Comparison of ENCODE assay signal across 15 cellular contexts in the genomic region with DNA sequence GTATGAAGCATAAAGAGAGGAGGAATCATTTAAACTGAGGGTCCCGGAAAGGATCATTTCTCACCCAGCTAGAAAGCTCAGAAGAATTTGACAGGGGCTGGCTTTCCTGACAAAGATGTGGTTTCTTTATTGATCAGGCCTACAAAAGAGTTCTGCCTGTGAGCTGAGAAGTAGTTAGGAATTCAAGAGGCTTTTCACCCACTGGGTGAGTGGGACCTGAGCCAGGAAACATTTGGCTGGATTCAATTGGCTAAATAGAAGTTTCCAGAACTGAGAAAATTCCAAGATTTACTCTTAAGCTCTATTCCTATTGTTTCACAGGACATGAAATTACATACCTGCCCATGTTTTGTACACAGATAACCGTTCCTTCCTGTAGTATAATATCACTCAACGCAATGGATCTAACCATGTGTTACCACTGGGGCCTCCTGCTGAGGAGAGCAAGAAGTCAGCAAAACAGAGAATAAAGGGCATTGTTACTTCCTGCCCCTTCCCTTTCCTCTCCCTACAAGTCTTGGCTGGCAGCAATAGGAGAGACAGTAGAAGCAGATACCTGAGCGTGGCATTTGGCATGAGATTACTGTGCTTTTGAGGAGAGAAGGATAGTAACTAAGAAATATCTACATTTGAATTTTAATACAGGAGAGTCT. TPM values are rescaled to one million over a fixed set of nuclear protein-coding genes. Genes with fewer than 3 reads are reported as not detected.
DNase-seq lines count a peak whose midpoint lies in the region; ATAC-seq, FAIRE-seq and TF ChIP-seq lines count a peak whose summit lies in the region.
"Had no signal": no experiment of that assay in that cellular context is flagged by ENCODE, and none has a peak within 500 bp of the region (broad histone marks: within the 10 kb centered on the region; RNA-seq: fewer than 3 reads in every experiment).

No MANE protein-coding gene starts in this region.

- H3K4me3 ChIP-seq in PC-3 (ENCODE audit: low read length) (no peak overlapping the region), bronchial epithelial cell (ENCODE audit: low read depth, low read length) (no peak overlapping the region), subcutaneous abdominal adipose tissue (ENCODE audit: low read depth in 1 of 5, low read length in 5 of 5) (no peak overlapping the region), HAP-1 (no peak overlapping the region)
- H3K4me3 ChIP-seq: SJCRH30 had no signal

- BruUV-seq in PC-3 (replicated peaks; lab: Mats Ljungman, UMichigan) = no TSS peak

- H3K4me1 ChIP-seq in PC-3 (ENCODE audit: insufficient read depth, low read length) (peaks cover 10% of the 10 kb centered on the region; the same call in 1 of the 2 replicates), subcutaneous abdominal adipose tissue (ENCODE audit: control insufficient read depth in 5 of 5, insufficient read depth in 5 of 5, low read length in 5 of 5) (peaks cover 0 to 27% (median 16%) of the 10 kb centered on the region in 5 donors), HAP-1 (peaks cover 7% of the 10 kb centered on the region)
- H3K4me1 ChIP-seq: SJCRH30 had no signal

- peak overlapping the region; percentile 31; the same call in 1 of the 2 replicates for H2AFZ ChIP-seq in PC-3 (ENCODE audit: low read length)

- no peaks in the 10 kb centered on the region for H3F3A ChIP-seq in PC-3 (ENCODE audit: low read length, unreplicated experiment)

- no peak for FAIRE-seq in bronchial epithelial cell (lab: Jason Lieb, UNC)
- FAIRE-seq: TTC549 had no signal

- no peak overlapping the region for H3K9ac ChIP-seq in PC-3 (ENCODE audit: low read length)
- peak overlapping the region in 3 of 5 donors; percentile 46 to 63 (median 57) for H3K9ac ChIP-seq in subcutaneous abdominal adipose tissue (ENCODE audit: low read length in 5 of 5)

- ATAC-seq in PC-3 = no peak
- ATAC-seq in left colon = peak; percentile 58
- ATAC-seq in GM19452 (IDR thresholded peaks at IDR 0.05; ENCODE audit: unreplicated experiment) = no peak
- ATAC-seq: activated CD8-positive, alpha-beta T cell treated with anti-CD3 and anti-CD28 coated beads, Interleukin-2, amount 10 ng/mL, durations not matched to agents 7 days and 5 days; activated T-helper 17 cell treated with anti-CD3 and anti-CD28 coated beads, Interleukin-2, amount 50 U/mL, for 72 hours had no signal

- H3K9me3 ChIP-seq in PC-3 (ENCODE audit: low read length) = no peaks in the 10 kb centered on the region
- no peaks in the 10 kb centered on the region for H3K9me3 ChIP-seq in subcutaneous abdominal adipose tissue (ENCODE audit: control insufficient read depth in 5 of 5, low read length in 5 of 5)
- H3K9me3 ChIP-seq in HAP-1 = no peaks in the 10 kb centered on the region
- H3K9me3 ChIP-seq: SJCRH30 had no signal

- TF ChIP-seq CTCF in PC-3 (conservative IDR thresholded peaks at IDR 0.05; ENCODE audit: low read depth, low read length) (no peak), bronchial epithelial cell (IDR thresholded peaks at IDR 0.05; ENCODE audit: insufficient read depth, low read length, severe bottlenecking) (no peak)

- no peaks in the 10 kb centered on the region for H4K20me1 ChIP-seq in PC-3 (ENCODE audit: low read length)

- H3K4me2 ChIP-seq in PC-3 (ENCODE audit: low read length) = no peak overlapping the region

- DNase-seq in PC-3 (no peak), bronchial epithelial cell (ENCODE audit: low read depth) (peak; percentile 50), left colon (no peak), HAP-1 (ENCODE audit: low spot score in 2 of 2) (no peak)
- DNase-seq in stimulated activated CD4-positive, alpha-beta T cell treated with anti-CD3 and anti-CD28 coated beads, Interleukin-2, amount 100 ng/mL, for 48 hours = no peak
- DNase-seq: activated CD8-positive, alpha-beta T cell treated with anti-CD3 and anti-CD28 coated beads, Interleukin-2, amount 10 ng/mL, durations not matched to agents 7 days and 5 days; DMS79; effector CD4-positive, alpha-beta T cell; NCI-H2029; retina; SJCRH30 had no signal

- H3K9me2 ChIP-seq in PC-3 (replicated peaks; ENCODE audit: low read length) = no peaks in the 10 kb centered on the region

- CTCF ChIA-PET in PC-3 (lab: Charles Lee) = no interaction called here

- POLR2A ChIA-PET in PC-3 (lab: Charles Lee; ENCODE audit: unreplicated experiment) = no interaction called here

- no peaks in the 10 kb centered on the region for H3K36me3 ChIP-seq in PC-3 (ENCODE audit: low read depth, low read length)
- no peaks in the 10 kb centered on the region for H3K36me3 ChIP-seq in bronchial epithelial cell (ENCODE audit: control insufficient read depth, insufficient read depth, low read length)
- H3K36me3 ChIP-seq in subcutaneous abdominal adipose tissue (ENCODE audit: control insufficient read depth in 5 of 5, insufficient read depth in 5 of 5, low read length in 5 of 5) = no peaks in the 10 kb centered on the region
- no peaks in the 10 kb centered on the region; the same call in 1 of the 2 replicates for H3K36me3 ChIP-seq in HAP-1 (replicated peaks)
- H3K36me3 ChIP-seq: SJCRH30 had no signal

- no peaks in the 10 kb centered on the region for H3K27me3 ChIP-seq in PC-3 (ENCODE audit: low read length)
- H3K27me3 ChIP-seq in bronchial epithelial cell (ENCODE audit: control insufficient read depth, insufficient read depth, low read length) = no peaks in the 10 kb centered on the region
- H3K27me3 ChIP-seq in subcutaneous abdominal adipose tissue (ENCODE audit: control insufficient read depth in 5 of 5, insufficient read depth in 4 of 5, low read length in 5 of 5) = no peaks in the 10 kb centered on the region
- H3K27me3 ChIP-seq in HAP-1 (ENCODE audit: low read depth) = no peaks in the 10 kb centered on the region
- H3K27me3 ChIP-seq: SJCRH30 had no signal

- intact Hi-C loops in PC-3 (cut with micrococcal nuclease) = no loop called here
- intact Hi-C loops in left colon (cut with DNase I, micrococcal nuclease) = no loop called here

- H3K27ac ChIP-seq in PC-3 (ENCODE audit: low read length) (no peak overlapping the region), subcutaneous abdominal adipose tissue (ENCODE audit: low read depth, low read length) (peak overlapping the region; percentile 89)
- H3K27ac ChIP-seq: SJCRH30 had no signal

- H3K79me2 ChIP-seq in PC-3 (ENCODE audit: low read length) = no peaks in the 10 kb centered on the region

- in situ Hi-C loops in HAP-1 (cut with MboI; ENCODE audit: low sequenced_read_pairs) = no loop called here

RNA-seq across cellular contexts. Expression of a gene that starts 53.9 kb away (rescaled TPM):
- 16.4 and 17.3 TPM in 2 replicates for total RNA-seq in PC-3 (2014; rRNA removed)
- total RNA-seq in bronchial epithelial cell = 0.26 and 5.5 TPM in 2 replicates
- 100 to 1,000 TPM; 219 to 322 TPM for total RNA-seq in left colon

Comparison
In these comparisons a context has a peak if more than half of its experiments do, and no peak if none do; other contexts are left out.
1. RNA of a gene that starts 53.9 kb away (total RNA-seq): 219 to 322 TPM in left colon; 16.4 to 17.3 TPM in PC-3 and 0.26 to 5.5 TPM in bronchial epithelial cell; every median in the first group is over 10 times any median in the second.